8 cellular contexts compared by ENCODE assay signal in genomic region chr20:33209789-33210188, GRCh38. TPM values are rescaled to one million over a fixed set of nuclear protein-coding genes. Genes with fewer than 3 reads are reported as not detected.
DNase-seq lines count a peak whose midpoint lies in the region; ATAC-seq, FAIRE-seq and TF ChIP-seq lines count a peak whose summit lies in the region.

No MANE protein-coding gene starts in this region.

- DNase-seq in GM19239 (ENCODE audit: insufficient read length, low spot score): peak; percentile 50
- peak; percentile 72 for DNase-seq in PC-3
- peak; percentile 73 for DNase-seq in activated naive CD4-positive, alpha-beta T cell treated with anti-CD3 and anti-CD28 coated beads, Interleukin-2, amount 10 ng/mL, durations not matched to agents 7 days and 5 days
- peak; percentile 70 to 83 (median 79) for DNase-seq in right cardiac atrium
- peak; percentile 15 for DNase-seq in retinal pigment epithelial cell (ENCODE audit: low read depth)
- no peak for DNase-seq in 8988T
- no peak for DNase-seq in T1000 (lab: John Stamatoyannopoulos, UW)
- no peak for DNase-seq in G401 (ENCODE audit: low spot score)

- H3K27ac ChIP-seq in PC-3 (ENCODE audit: low read length): no peak overlapping the region
- no peak overlapping the region for H3K27ac ChIP-seq in right cardiac atrium (ENCODE audit: low read length)

- H3K36me3 ChIP-seq in PC-3 (ENCODE audit: low read depth, low read length): no peaks in the 10 kb centered on the region

- no peak overlapping the region for H2AFZ ChIP-seq in PC-3 (ENCODE audit: low read length)

- no peaks in the 10 kb centered on the region for H3K36me3 Mint-ChIP-seq in activated naive CD4-positive, alpha-beta T cell treated with anti-CD3 and anti-CD28 coated beads, Interleukin-2, amount 10 ng/mL, durations not matched to agents 7 days and 5 days

- H3K9me3 ChIP-seq in PC-3 (ENCODE audit: low read length): no peaks in the 10 kb centered on the region
- no peaks in the 10 kb centered on the region for H3K9me3 ChIP-seq in right cardiac atrium (ENCODE audit: control insufficient read depth, low read length)

- H3K4me3 ChIP-seq in PC-3 (ENCODE audit: low read length) (no peak overlapping the region), right cardiac atrium (ENCODE audit: low read length) (no peak overlapping the region), retinal pigment epithelial cell (ENCODE audit: low read length) (no peak overlapping the region)

- no peaks in the 10 kb centered on the region for H3K79me2 ChIP-seq in PC-3 (ENCODE audit: low read length)

- in situ Hi-C loops in G401 (cut with HindIII; ENCODE audit: low sequenced_read_pairs): no loop called here

- peaks cover 49% of the 10 kb centered on the region for H3K27me3 ChIP-seq in PC-3 (ENCODE audit: low read length)
- H3K27me3 ChIP-seq in right cardiac atrium (ENCODE audit: control insufficient read depth, insufficient read depth): no peaks in the 10 kb centered on the region

- TF ChIP-seq CTCF in PC-3 (conservative IDR thresholded peaks at IDR 0.05; ENCODE audit: low read depth, low read length): no peak
- TF ChIP-seq CTCF in retinal pigment epithelial cell (conservative IDR thresholded peaks at IDR 0.05; ENCODE audit: low read depth, low read length): no peak

- 0 out of 2 replicates have a peak, but pooled peaks cover 3% of the 10 kb centered on the region for H4K20me1 ChIP-seq in PC-3 (ENCODE audit: low read length)

- no peak overlapping the region for H3K27ac Mint-ChIP-seq in activated naive CD4-positive, alpha-beta T cell treated with anti-CD3 and anti-CD28 coated beads, Interleukin-2, amount 10 ng/mL, durations not matched to agents 7 days and 5 days

- no peaks in the 10 kb centered on the region for H3K4me1 Mint-ChIP-seq in activated naive CD4-positive, alpha-beta T cell treated with anti-CD3 and anti-CD28 coated beads, Interleukin-2, amount 10 ng/mL, durations not matched to agents 7 days and 5 days

- H3K4me3 Mint-ChIP-seq in activated naive CD4-positive, alpha-beta T cell treated with anti-CD3 and anti-CD28 coated beads, Interleukin-2, amount 10 ng/mL, durations not matched to agents 7 days and 5 days: no peak overlapping the region

- no peak overlapping the region for H3K9ac ChIP-seq in PC-3 (ENCODE audit: low read length)

- no peak for FAIRE-seq in GM19239 (lab: Jason Lieb, UNC)

- intact Hi-C loops in PC-3 (cut with micrococcal nuclease) (no loop called here), right cardiac atrium (cut with DNase I) (no loop called here)

- peak; percentile 51; the same call in 1 of the 2 replicates for ATAC-seq in PC-3
- peak; percentile 61 to 67 for ATAC-seq in right cardiac atrium

- no peak overlapping the region for H3K4me2 ChIP-seq in PC-3 (ENCODE audit: low read length)

- H3K9me2 ChIP-seq in PC-3 (replicated peaks; ENCODE audit: low read length): no peaks in the 10 kb centered on the region

- BruUV-seq in PC-3 (replicated peaks; lab: Mats Ljungman, UMichigan): no TSS peak

- H3K27me3 Mint-ChIP-seq in activated naive CD4-positive, alpha-beta T cell treated with anti-CD3 and anti-CD28 coated beads, Interleukin-2, amount 10 ng/mL, durations not matched to agents 7 days and 5 days: peaks cover 34% of the 10 kb centered on the region

- POLR2A ChIA-PET in PC-3 (lab: Charles Lee; ENCODE audit: unreplicated experiment): no interaction called here

- no peaks in the 10 kb centered on the region for H3F3A ChIP-seq in PC-3 (ENCODE audit: low read length, unreplicated experiment)

- CTCF ChIA-PET in PC-3 (lab: Charles Lee): no interaction called here
- CTCF ChIA-PET in activated naive CD4-positive, alpha-beta T cell treated with anti-CD3 and anti-CD28 coated beads, Interleukin-2, amount 10 ng/mL, durations not matched to agents 7 days and 5 days (lab: Charles Lee): interaction anchor here (0.6 to 1.4 kb wide), 3 partner anchors 66 to 308 kb away, joined by 4 read pairs; no protein-coding TSS in a partner anchor

- no peaks in the 10 kb centered on the region for H3K4me1 ChIP-seq in PC-3 (ENCODE audit: insufficient read depth, low read length)
- no peaks in the 10 kb centered on the region for H3K4me1 ChIP-seq in right cardiac atrium (ENCODE audit: control insufficient read depth, insufficient read depth, low read length)

- H3K9me3 Mint-ChIP-seq in activated naive CD4-positive, alpha-beta T cell treated with anti-CD3 and anti-CD28 coated beads, Interleukin-2, amount 10 ng/mL, durations not matched to agents 7 days and 5 days: no peaks in the 10 kb centered on the region

- WGBS in right cardiac atrium: 6% methylated on average over 13 of the region's 13 CpGs

RNA-seq across cellular contexts. Expression of gene BPIFA3, which starts 7.4 kb away (rescaled TPM):
- total RNA-seq in PC-3 (2014; rRNA removed): not detected in 2 replicates
- total RNA-seq in right cardiac atrium: not detected
- not detected for polyA plus RNA-seq in right cardiac atrium
- not detected in 2 replicates for total RNA-seq in G401 (2014; rRNA removed; shearing (Covaris generic))

RNA-seq across cellular contexts. Expression of gene BPIFA1, which starts 26.0 kb away (rescaled TPM):
- total RNA-seq in PC-3 (2014; rRNA removed): not detected in 2 replicates
- not detected for total RNA-seq in right cardiac atrium
- polyA plus RNA-seq in right cardiac atrium: not detected
- not detected in 2 replicates for total RNA-seq in G401 (2014; rRNA removed; shearing (Covaris generic))

RNA-seq across cellular contexts. Expression of gene BPIFA2, which starts 41.8 kb away (rescaled TPM):
- not detected in 2 replicates for total RNA-seq in PC-3 (2014; rRNA removed)
- not detected for total RNA-seq in right cardiac atrium
- polyA plus RNA-seq in right cardiac atrium: not detected
- not detected in 2 replicates for total RNA-seq in G401 (2014; rRNA removed; shearing (Covaris generic))

Comparison
In these comparisons a context has a peak if more than half of its experiments do, and no peak if none do; other contexts are left out.
1. DNase-seq: peak in GM19239 (single experiment), PC-3 (single experiment), activated naive CD4-positive, alpha-beta T cell treated with anti-CD3 and anti-CD28 coated beads, Interleukin-2, amount 10 ng/mL, durations not matched to agents 7 days and 5 days (single experiment), right cardiac atrium (3 of 3) and retinal pigment epithelial cell (single experiment); none in 8988T (single experiment), T1000 (single experiment) and G401 (single experiment).